In the genomic region with DNA sequence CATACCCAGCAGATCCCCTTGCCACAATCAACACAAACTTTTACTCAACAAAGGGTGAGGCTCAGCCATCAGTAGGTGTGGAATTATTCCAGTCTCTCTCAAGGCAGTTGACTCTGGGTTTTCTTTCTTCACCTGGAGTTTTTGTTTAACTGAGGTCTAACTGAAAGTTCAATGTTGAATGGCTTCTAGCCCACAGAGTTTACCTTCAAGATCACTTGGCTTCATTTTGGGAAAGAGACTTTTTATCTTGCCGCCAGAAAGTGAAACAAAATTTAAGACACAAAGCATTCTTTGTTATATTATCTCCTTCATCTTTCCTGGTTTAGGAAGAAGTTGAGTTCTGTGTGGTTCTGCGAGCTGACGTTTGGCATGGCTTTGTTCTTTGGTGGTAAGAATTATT, we compare ENCODE assay signal across 20 cellular contexts.
A peak's percentile ranks its signal among the peaks of the same experiment; 100 is the strongest.
DNase-seq lines count a peak whose midpoint lies in the region; ATAC-seq, FAIRE-seq and TF ChIP-seq lines count a peak whose summit lies in the region.
"Had no signal": no experiment of that assay in that cellular context is flagged by ENCODE, and none has a peak within 500 bp of the region (broad histone marks: within the 10 kb centered on the region; RNA-seq: fewer than 3 reads in every experiment).

No MANE protein-coding gene starts in this region.

- ATAC-seq in GM18868 (IDR thresholded peaks at IDR 0.05; ENCODE audit: unreplicated experiment) = peak; percentile 49
- peak; percentile 4 for ATAC-seq in body of pancreas
- ATAC-seq in GM18861 (IDR thresholded peaks at IDR 0.05; ENCODE audit: unreplicated experiment) = no peak
- ATAC-seq: HepG2 had no signal

- no peak overlapping the region for H3K27ac Mint-ChIP-seq in endodermal cell
- H3K27ac Mint-ChIP-seq: HFFc6 had no signal

- H3K27me3 ChIP-seq in body of pancreas (no peaks in the 10 kb centered on the region), small intestine (ENCODE audit: control insufficient read depth in 2 of 2, insufficient read depth in 2 of 2, low read length in 2 of 2) (no peaks in the 10 kb centered on the region), endodermal cell (ENCODE audit: control insufficient read depth, insufficient read depth, low read length, poor library complexity, severe bottlenecking) (peaks cover 43% of the 10 kb centered on the region)
- H3K27me3 ChIP-seq: BE2C had no signal

- H3K9me3 ChIP-seq in KOPT-K1 (ENCODE audit: insufficient read depth, low read length, poor library complexity, severe bottlenecking) = peaks cover 8% of the 10 kb centered on the region
- H3K9me3 ChIP-seq in body of pancreas = no peaks in the 10 kb centered on the region
- no peaks in the 10 kb centered on the region for H3K9me3 ChIP-seq in small intestine (ENCODE audit: control insufficient read depth, low read depth)
- H3K9me3 ChIP-seq in endodermal cell (ENCODE audit: control insufficient read depth, low read length) = no peaks in the 10 kb centered on the region
- H3K9me3 ChIP-seq: BE2C had no signal

- H3K9ac ChIP-seq in endodermal cell (ENCODE audit: extremely low read depth, low read length, poor library complexity, severe bottlenecking) = no peak overlapping the region

- H3K4me3 ChIP-seq in body of pancreas (no peak overlapping the region), small intestine (ENCODE audit: low read depth in 1 of 2, low read length in 2 of 2) (no peak overlapping the region), endodermal cell (ENCODE audit: low read length) (no peak overlapping the region)

- intact Hi-C loops in body of pancreas (cut with DNase I) = no loop called here

- in situ Hi-C loops in ACHN (cut with HindIII; ENCODE audit: low pct_ligation_motif_present, low pct_unique_long_range_greater_than_20kb, low sequenced_read_pairs) = no loop called here

- peaks cover 13% of the 10 kb centered on the region for H3K4me1 Mint-ChIP-seq in endodermal cell

- peaks cover 32% of the 10 kb centered on the region for H3K27me3 Mint-ChIP-seq in endodermal cell (ENCODE audit: insufficient read depth)

- H3K4me3 Mint-ChIP-seq in endodermal cell = no peak overlapping the region
- H3K4me3 Mint-ChIP-seq: CD4-positive, alpha-beta memory T cell; HFFc6 had no signal

- TF ChIP-seq POLR2A in body of pancreas (IDR thresholded peaks at IDR 0.05) = no peak

- TF ChIP-seq CTCF in body of pancreas (IDR thresholded peaks at IDR 0.05) (no peak), endodermal cell (conservative IDR thresholded peaks at IDR 0.05) (no peak)

- no peaks in the 10 kb centered on the region for H3K36me3 ChIP-seq in KOPT-K1 (ENCODE audit: insufficient read depth, low read length)
- H3K36me3 ChIP-seq in body of pancreas (replicated peaks in 1 of 2; ENCODE audit: insufficient read depth in 1 of 2, low read depth in 2 of 2) = no peaks in the 10 kb centered on the region
- H3K36me3 ChIP-seq in small intestine (ENCODE audit: control insufficient read depth in 2 of 2, insufficient read depth in 2 of 2, low read length in 2 of 2) = no peaks in the 10 kb centered on the region
- no peaks in the 10 kb centered on the region for H3K36me3 ChIP-seq in endodermal cell (ENCODE audit: control insufficient read depth, insufficient read depth, low read length)
- H3K36me3 ChIP-seq: BE2C had no signal

- WGBS in body of pancreas, 2 donors = 6 to 30% methylated on average over 3 of the region's 3 CpGs
- WGBS in small intestine, 3 donors = 6 to 23% (median 18%) methylated on average over 3 of the region's 3 CpGs
- WGBS in endodermal cell (ENCODE audit: insufficient coverage in 1 of 2, insufficient read length in 1 of 2), 2 experiments = 64% methylated on average over 3 of the region's 3 CpGs; no CpG with 5 or more reads in 1 of the 2 experiments

- peak overlapping the region; percentile 63 for H3K27ac ChIP-seq in KOPT-K1 (ENCODE audit: low read depth, low read length, poor library complexity, severe bottlenecking)
- H3K27ac ChIP-seq in body of pancreas = peak overlapping the region in 1 of 4 donors; percentile 57
- H3K27ac ChIP-seq in small intestine (ENCODE audit: low read depth in 1 of 2, low read length in 1 of 2) = no peak overlapping the region
- no peak overlapping the region for H3K27ac ChIP-seq in endodermal cell (ENCODE audit: low read depth, low read length)
- H3K27ac ChIP-seq: RWPE1 had no signal

- H3K9me3 Mint-ChIP-seq in endodermal cell = peaks cover 2% of the 10 kb centered on the region

- DNase-seq in body of pancreas (no peak), small intestine (peak; percentile 24), endodermal cell (no peak), ACHN (no peak)
- DNase-seq: BE2C; CD4-positive, alpha-beta memory T cell; DMS79; HFFc6; Karpas-422; NCI-H1105; NCI-H187; NCI-H345; NCI-H526 had no signal

- no peak for FAIRE-seq in small intestine (lab: Jason Lieb, UNC)
- FAIRE-seq: G401.6, H54, HepG2 had no signal

- peaks cover 11% of the 10 kb centered on the region for H3K4me1 ChIP-seq in body of pancreas
- H3K4me1 ChIP-seq in small intestine (ENCODE audit: control insufficient read depth in 2 of 2, insufficient read depth in 1 of 2, low read depth in 1 of 2, low read length in 1 of 2) = peaks cover 0 to 7% of the 10 kb centered on the region in 2 donors
- H3K4me1 ChIP-seq in endodermal cell (ENCODE audit: control insufficient read depth, insufficient read depth, low read length) = no peaks in the 10 kb centered on the region
- H3K4me1 ChIP-seq: BE2C had no signal

- no peaks in the 10 kb centered on the region for H3K36me3 Mint-ChIP-seq in endodermal cell (ENCODE audit: low read depth)
- H3K36me3 Mint-ChIP-seq: CD4-positive, alpha-beta memory T cell had no signal
